ENCODE assay signal across 7 cellular contexts in genomic region chr3:27253831-27254230, GRCh38.
DNase-seq lines count a peak whose midpoint lies in the region; ATAC-seq and TF ChIP-seq lines count a peak whose summit lies in the region.

No MANE protein-coding gene starts in this region.

- no peak overlapping the region for H3K4me2 ChIP-seq in PC-9

- intact Hi-C loops in PC-9 (cut with micrococcal nuclease; ENCODE audit: unreplicated experiment), result loop anchor here (1.0 kb wide), 1 partner anchor 120 kb away; no protein-coding TSS in a partner anchor
- intact Hi-C loops in spleen (cut with DNase I; ENCODE audit: low total_unique reads), result no loop called here

- BruUV-seq in PC-9 (replicated peaks; lab: Mats Ljungman, UMichigan), result no TSS peak

- TF ChIP-seq POLR2A in spleen (IDR thresholded peaks at IDR 0.05), result no peak

- 39 to 53% (median 45%) methylated on average over 7 of the region's 7 CpGs for WGBS in spleen, 5 donors

- CTCF ChIA-PET in PC-9 (lab: Charles Lee), result interaction anchor here (1.0 to 2.2 kb wide), 4 partner anchors 51 to 120 kb away, joined by 3 to 25 read pairs (median 4); no protein-coding TSS in a partner anchor

- no peak overlapping the region for H2AFZ ChIP-seq in PC-9

- ATAC-seq in GM19023 (IDR thresholded peaks at IDR 0.05; ENCODE audit: unreplicated experiment) (peak; percentile 95), HG03159 (IDR thresholded peaks at IDR 0.05; ENCODE audit: unreplicated experiment) (peak; percentile 86)

- TF ChIP-seq CTCF in PC-9 (conservative IDR thresholded peaks at IDR 0.05) (peak; percentile 65), spleen (IDR thresholded peaks at IDR 0.05 in 8 of 11, conservative IDR thresholded peaks at IDR 0.05 in 3 of 11) (peak in 2 of 11 experiments; percentile 13 to 15)

- DNase-seq in EL (peak; percentile 59), PC-9 (peak; percentile 37 to 57), epithelial cell of prostate (ENCODE audit: low read depth, low spot score) (peak; percentile 8), pons (ENCODE audit: low spot score) (peak; percentile 38), spleen (no peak)

- H3F3A ChIP-seq in PC-9 (ENCODE audit: insufficient read depth, low read depth), result no peaks in the 10 kb centered on the region

- H3K36me3 ChIP-seq in PC-9 (ENCODE audit: low read depth), result no peaks in the 10 kb centered on the region
- no peaks in the 10 kb centered on the region for H3K36me3 ChIP-seq in spleen

- no peaks in the 10 kb centered on the region for H3K9me2 ChIP-seq in PC-9 (ENCODE audit: insufficient read depth)

- no peaks in the 10 kb centered on the region for H3K9me3 ChIP-seq in PC-9 (ENCODE audit: insufficient read depth, low read depth)
- peaks cover 0 to 6% (median 0%) of the 10 kb centered on the region in 8 donors for H3K9me3 ChIP-seq in spleen

- H3K27me3 ChIP-seq in PC-9 (ENCODE audit: insufficient read depth, low read depth), result no peaks in the 10 kb centered on the region
- no peaks in the 10 kb centered on the region for H3K27me3 ChIP-seq in spleen (replicated peaks in 1 of 7)

- no peaks in the 10 kb centered on the region for H3K79me2 ChIP-seq in PC-9 (ENCODE audit: low read depth)

- POLR2A ChIA-PET in PC-9 (lab: Charles Lee; ENCODE audit: unreplicated experiment), result interaction anchor here (0.6 kb wide), 1 partner anchor 999 kb away, joined by 4 read pairs; no protein-coding TSS in a partner anchor

- H3K4me3 ChIP-seq in PC-9 (no peak overlapping the region), spleen (no peak overlapping the region)

- no peaks in the 10 kb centered on the region for H3K4me1 ChIP-seq in PC-9 (replicated peaks; ENCODE audit: insufficient read depth)
- H3K4me1 ChIP-seq in spleen, result no peaks in the 10 kb centered on the region

- H3K27ac ChIP-seq in PC-9, result no peak overlapping the region
- no peak overlapping the region for H3K27ac ChIP-seq in epithelial cell of prostate
- no peak overlapping the region for H3K27ac ChIP-seq in spleen

- H4K20me1 ChIP-seq in PC-9 (ENCODE audit: insufficient read depth), result no peaks in the 10 kb centered on the region
